Comparison of ENCODE assay signal across 12 cellular contexts in genomic region chr10:71752391-71753090, GRCh38. TPM values are rescaled to one million over a fixed set of nuclear protein-coding genes. Genes with fewer than 3 reads are reported as not detected.
DNase-seq lines count a peak whose midpoint lies in the region; ATAC-seq and TF ChIP-seq lines count a peak whose summit lies in the region.
"Had no signal": no experiment of that assay in that cellular context is flagged by ENCODE, and none has a peak within 500 bp of the region (broad histone marks: within the 10 kb centered on the region; RNA-seq: fewer than 3 reads in every experiment).

No MANE protein-coding gene starts in this region.

- H3K27me3 ChIP-seq in layer of hippocampus (ENCODE audit: control insufficient read depth, insufficient read depth, low read length) (no peaks in the 10 kb centered on the region), tibial nerve (no peaks in the 10 kb centered on the region)

- peak overlapping the region; percentile 88 for H3K27ac Mint-ChIP-seq in activated naive CD4-positive, alpha-beta T cell treated with anti-CD3 and anti-CD28 coated beads for 36 hours
- peak overlapping the region; percentile 89 for H3K27ac Mint-ChIP-seq in activated CD4-positive, alpha-beta memory T cell treated with anti-CD3 and anti-CD28 coated beads for 36 hours

- intact Hi-C loops in activated naive CD4-positive, alpha-beta T cell treated with anti-CD3 and anti-CD28 coated beads for 36 hours (cut with micrococcal nuclease): no loop called here
- intact Hi-C loops in activated CD4-positive, alpha-beta memory T cell treated with anti-CD3 and anti-CD28 coated beads for 36 hours (cut with micrococcal nuclease): no loop called here

- CTCF ChIA-PET in activated naive CD4-positive, alpha-beta T cell treated with anti-CD3 and anti-CD28 coated beads for 36 hours (lab: Charles Lee): interaction anchor here (0.7 to 1.4 kb wide), 7 partner anchors 12 to 44 kb away, joined by 3 to 5 read pairs (median 4); partner anchors contain the start of gene VSIR
- CTCF ChIA-PET in activated CD4-positive, alpha-beta memory T cell treated with anti-CD3 and anti-CD28 coated beads for 36 hours (lab: Charles Lee): interaction anchor here (0.6 to 1.4 kb wide), 8 partner anchors 10 to 56 kb away, joined by 3 to 9 read pairs (median 4); partner anchors contain the start of gene VSIR

- H3K4me3 ChIP-seq in tibial nerve: no peak overlapping the region
- H3K4me3 ChIP-seq: smooth muscle cell had no signal

- peaks cover 5 to 75% (median 13%) of the 10 kb centered on the region in 3 donors for H3K36me3 ChIP-seq in tibial nerve

- WGBS in tibial nerve, 2 donors: 81 to 84% methylated on average over 3 to 6 of the region's 8 CpGs

- no peaks in the 10 kb centered on the region for H3K9me3 ChIP-seq in tibial nerve

- POLR2A ChIA-PET in activated CD4-positive, alpha-beta memory T cell treated with anti-CD3 and anti-CD28 coated beads for 36 hours (lab: Charles Lee): interaction anchor here (1.4 to 1.7 kb wide), 3 partner anchors 11 to 20 kb away, joined by 4 to 10 read pairs (median 6); partner anchors contain the start of gene VSIR

- no peak for TF ChIP-seq POLR2A in tibial nerve (IDR thresholded peaks at IDR 0.05)

- TF ChIP-seq EP300 in tibial nerve (IDR thresholded peaks at IDR 0.05): no peak

- H3K27ac ChIP-seq in layer of hippocampus (ENCODE audit: low read depth, low read length) (peak overlapping the region; percentile 77), tibial nerve (peak overlapping the region in 3 of 4 donors; percentile 54 to 88 (median 62))

- no peak for DNase-seq in activated naive CD4-positive, alpha-beta T cell treated with anti-CD3 and anti-CD28 coated beads for 36 hours
- DNase-seq in activated naive CD4-positive, alpha-beta T cell treated with Interleukin-2 at 50 U/mL for 16 hours: no peak
- no peak for DNase-seq in activated CD4-positive, alpha-beta memory T cell treated with anti-CD3 and anti-CD28 coated beads for 36 hours
- DNase-seq in tibial nerve (ENCODE audit: low spot score in 2 of 2) (no peak), dedifferentiated amniotic fluid mesenchymal stem cell (ENCODE audit: extremely low spot score) (no peak), DMS153 treated with DMSO at 0.1 percent for 48 hours (lab: John Stamatoyannopoulos, UW; ENCODE audit: unreplicated experiment) (no peak)
- DNase-seq: activated CD4-positive, CD25-positive, alpha-beta regulatory T cell; mesendoderm; NCI-H1092 had no signal

- peaks cover 0 to 99% (median 75%) of the 10 kb centered on the region in 4 donors for H3K4me1 ChIP-seq in tibial nerve

- peaks cover 94% of the 10 kb centered on the region for H3K4me1 Mint-ChIP-seq in activated naive CD4-positive, alpha-beta T cell treated with anti-CD3 and anti-CD28 coated beads for 36 hours (ENCODE audit: low read depth)
- H3K4me1 Mint-ChIP-seq in activated CD4-positive, alpha-beta memory T cell treated with anti-CD3 and anti-CD28 coated beads for 36 hours (ENCODE audit: low read depth): peaks cover 95% of the 10 kb centered on the region

- no peaks in the 10 kb centered on the region for H3K27me3 Mint-ChIP-seq in activated naive CD4-positive, alpha-beta T cell treated with anti-CD3 and anti-CD28 coated beads for 36 hours (ENCODE audit: low read depth)
- H3K27me3 Mint-ChIP-seq in activated CD4-positive, alpha-beta memory T cell treated with anti-CD3 and anti-CD28 coated beads for 36 hours: no peaks in the 10 kb centered on the region

- no peak overlapping the region for H3K4me3 Mint-ChIP-seq in activated naive CD4-positive, alpha-beta T cell treated with anti-CD3 and anti-CD28 coated beads for 36 hours
- H3K4me3 Mint-ChIP-seq in activated CD4-positive, alpha-beta memory T cell treated with anti-CD3 and anti-CD28 coated beads for 36 hours: no peak overlapping the region

- peaks cover 48% of the 10 kb centered on the region for H3K36me3 Mint-ChIP-seq in activated naive CD4-positive, alpha-beta T cell treated with anti-CD3 and anti-CD28 coated beads for 36 hours (ENCODE audit: low read depth)
- H3K36me3 Mint-ChIP-seq in activated CD4-positive, alpha-beta memory T cell treated with anti-CD3 and anti-CD28 coated beads for 36 hours: peaks cover 56% of the 10 kb centered on the region

- no peak for ATAC-seq in GM21723 (IDR thresholded peaks at IDR 0.05; ENCODE audit: unreplicated experiment)

- TF ChIP-seq CTCF in tibial nerve (IDR thresholded peaks at IDR 0.05): no peak

- H3K9me3 Mint-ChIP-seq in activated naive CD4-positive, alpha-beta T cell treated with anti-CD3 and anti-CD28 coated beads for 36 hours: no peaks in the 10 kb centered on the region
- H3K9me3 Mint-ChIP-seq in activated CD4-positive, alpha-beta memory T cell treated with anti-CD3 and anti-CD28 coated beads for 36 hours: no peaks in the 10 kb centered on the region

RNA-seq across cellular contexts. Expression of gene VSIR, which starts 20.8 kb away (rescaled TPM):
- total RNA-seq in activated naive CD4-positive, alpha-beta T cell treated with anti-CD3 and anti-CD28 coated beads for 36 hours: 10 to 100 TPM; 52.0 to 55.5 TPM
- total RNA-seq in activated CD4-positive, alpha-beta memory T cell treated with anti-CD3 and anti-CD28 coated beads for 36 hours: 100 to 1,000 TPM; 112 TPM
- 100 to 1,000 TPM; 133 to 227 (median 151) TPM for total RNA-seq in tibial nerve

RNA-seq across cellular contexts. Expression of gene C10orf105, which starts 33.0 kb away (rescaled TPM):
- under 1 TPM; 0.32 to 0.36 TPM for total RNA-seq in activated naive CD4-positive, alpha-beta T cell treated with anti-CD3 and anti-CD28 coated beads for 36 hours
- total RNA-seq in activated CD4-positive, alpha-beta memory T cell treated with anti-CD3 and anti-CD28 coated beads for 36 hours: under 1 TPM; 0.63 to 0.76 TPM
- under 1 TPM; 0.20 to 0.42 (median 0.26) TPM for total RNA-seq in tibial nerve
